In the genomic region with DNA sequence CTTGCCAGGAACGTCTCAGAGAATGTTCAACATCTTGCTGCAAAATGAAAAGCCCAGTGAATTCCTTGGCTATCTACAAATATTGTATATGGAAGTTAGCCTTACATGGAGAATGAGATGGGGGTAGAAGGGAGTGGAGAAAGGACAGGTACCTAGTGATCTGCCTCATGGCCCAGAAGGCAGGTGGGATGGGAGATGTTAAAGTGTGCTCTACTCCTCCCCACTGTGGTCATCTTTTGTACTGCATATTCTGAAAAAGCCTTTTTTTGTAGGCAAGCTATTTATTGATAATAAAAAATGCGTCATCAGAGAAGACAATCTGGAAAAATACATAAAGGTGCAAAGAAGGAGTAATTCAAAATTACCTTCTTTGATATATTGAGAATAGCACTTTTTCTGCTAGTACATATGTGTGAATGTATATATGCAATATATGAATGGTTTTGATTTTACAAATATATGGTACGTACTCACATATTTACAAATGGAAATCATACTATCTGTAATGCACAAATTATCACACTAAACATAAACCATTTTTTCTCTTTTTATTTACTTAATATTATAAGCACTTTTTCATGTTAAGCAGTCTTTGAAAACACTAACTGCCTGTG, we compare ENCODE assay signal across 9 cellular contexts. TPM values are rescaled to one million over a fixed set of nuclear protein-coding genes. Genes with fewer than 3 reads are reported as not detected.
DNase-seq lines count a peak whose midpoint lies in the region; ATAC-seq, FAIRE-seq and TF ChIP-seq lines count a peak whose summit lies in the region.
"Had no signal": no experiment of that assay in that cellular context is flagged by ENCODE, and none has a peak within 500 bp of the region (broad histone marks: within the 10 kb centered on the region; RNA-seq: fewer than 3 reads in every experiment).

No MANE protein-coding gene starts in this region.

- intact Hi-C loops in HCT116 (cut with micrococcal nuclease) (loop anchor here (1.0 to 5.0 kb wide), 3 partner anchors 33 to 294 kb away; a partner anchor contains a TSS), lower leg skin (cut with DNase I; ENCODE audit: low total_unique reads) (loop anchor here (5.0 to 10.0 kb wide), 2 partner anchors 96 to 209 kb away; a partner anchor contains a TSS)

- H3K79me1 ChIP-seq in neuronal stem cell (ENCODE audit: low read depth, low read length) = no peaks in the 10 kb centered on the region

- H3K4ac ChIP-seq in neuronal stem cell (ENCODE audit: low read length) = no peak overlapping the region

- H2BK12ac ChIP-seq in neuronal stem cell (ENCODE audit: low read length) = no peak overlapping the region

- no CpG with 5 or more reads among the region's 3 CpGs for WGBS in neuronal stem cell (ENCODE audit: extremely low coverage in 2 of 2, insufficient read length in 2 of 2, insufficient replicate concordance in 1 of 2), 2 donors
- 66 to 68% methylated on average over 3 of the region's 3 CpGs for WGBS in lower leg skin, 2 donors

- H2BK15ac ChIP-seq in neuronal stem cell (ENCODE audit: low read length) = no peak overlapping the region

- no peaks in the 10 kb centered on the region for H3K36me3 Mint-ChIP-seq in T-helper 17 cell (ENCODE audit: low read depth)

- H3K14ac ChIP-seq in neuronal stem cell (ENCODE audit: low read length) = no peak overlapping the region

- no peak overlapping the region for H2AK5ac ChIP-seq in neuronal stem cell (ENCODE audit: low read depth, low read length)

- no peak overlapping the region for H4K91ac ChIP-seq in neuronal stem cell (ENCODE audit: low read depth, low read length, poor library complexity)

- H3K4me1 ChIP-seq in HCT116 (ENCODE audit: control insufficient read depth in 1 of 2, insufficient read depth in 2 of 2, low read length in 2 of 2) (no peaks in the 10 kb centered on the region), neuronal stem cell (ENCODE audit: control insufficient read depth in 2 of 2, insufficient read depth in 1 of 2, low read depth in 1 of 2, low read length in 2 of 2) (peaks cover 0 to 2% of the 10 kb centered on the region in 2 donors)

- no peak overlapping the region for H4K8ac ChIP-seq in neuronal stem cell (ENCODE audit: low read depth, low read length)

- TF ChIP-seq CTCF in HCT116 (IDR thresholded peaks at IDR 0.05 in 2 of 3, conservative IDR thresholded peaks at IDR 0.05 in 1 of 3; ENCODE audit: borderline replicate concordance in 1 of 3, insufficient read depth in 1 of 3, low read depth in 2 of 3, low read length in 2 of 3) (peak; percentile 45 to 64 (median 57); a peak in 4 of 6 replicates), lower leg skin (IDR thresholded peaks at IDR 0.05) (peak in 1 of 3 donors; percentile 13)

- no peak overlapping the region for H3K4me2 ChIP-seq in HCT116 (ENCODE audit: low read length)
- H3K4me2 ChIP-seq in neuronal stem cell (ENCODE audit: insufficient read depth, low read length, poor library complexity, severe bottlenecking) = no peak overlapping the region

- no peak overlapping the region for H3K27ac ChIP-seq in HCT116 (ENCODE audit: low read depth, low read length)
- no peak overlapping the region for H3K27ac ChIP-seq in neuronal stem cell (replicated peaks; ENCODE audit: low read length)

- H3K18ac ChIP-seq in neuronal stem cell (ENCODE audit: low read length) = no peak overlapping the region

- peaks cover 11% of the 10 kb centered on the region; the same call in 1 of the 2 replicates for H3K27me3 ChIP-seq in HCT116 (ENCODE audit: insufficient read depth, low read length)
- H3K27me3 ChIP-seq in neuronal stem cell (ENCODE audit: control insufficient read depth in 3 of 3, insufficient read depth in 3 of 3, low read depth in 1 of 3, low read length in 3 of 3) = no peaks in the 10 kb centered on the region

- no peaks in the 10 kb centered on the region for H3K9me2 ChIP-seq in HCT116 (ENCODE audit: insufficient read depth)

- no peak overlapping the region for H2BK5ac ChIP-seq in neuronal stem cell (ENCODE audit: low read length)

- no peaks in the 10 kb centered on the region for H3K36me3 ChIP-seq in HCT116 (ENCODE audit: control insufficient read depth in 1 of 2, insufficient read depth in 2 of 2, low read length in 2 of 2)
- no peaks in the 10 kb centered on the region for H3K36me3 ChIP-seq in neuronal stem cell (replicated peaks in 1 of 2; ENCODE audit: control insufficient read depth in 2 of 2, insufficient read depth in 2 of 2, low read length in 2 of 2)

- peaks cover 6% of the 10 kb centered on the region for H3K4me1 Mint-ChIP-seq in T-helper 17 cell

- RAD21 ChIA-PET in HCT116 (lab: Charles Lee; ENCODE audit: low non-redundant PET in 1 of 2, low total read pairs in 2 of 2, uncharacterized antibody in 2 of 2, unreplicated experiment in 2 of 2) = interaction anchor here (0.5 to 1.0 kb wide), 3 partner anchors 94 to 428 kb away, joined by 3 to 5 read pairs (median 5); no protein-coding TSS in a partner anchor

- FAIRE-seq in G401.6 (lab: Jason Lieb, UNC) = peak; percentile 58

- H3K23ac ChIP-seq in neuronal stem cell (ENCODE audit: low read depth, low read length, poor library complexity) = no peak overlapping the region

- TF ChIP-seq POLR2A in HCT116 (IDR thresholded peaks at IDR 0.05; ENCODE audit: borderline replicate concordance, extremely low read depth, insufficient read depth, insufficient read length) (no peak), lower leg skin (IDR thresholded peaks at IDR 0.05) (no peak)

- peaks cover 46% of the 10 kb centered on the region for H3K27me3 Mint-ChIP-seq in T-helper 17 cell

- no peak overlapping the region for H2BK120ac ChIP-seq in neuronal stem cell (ENCODE audit: low read depth, low read length)

- CTCF ChIA-PET in HCT116 (lab: Charles Lee) = interaction anchor here (0.7 to 2.3 kb wide), 13 partner anchors 9 to 465 kb away, joined by 3 to 48 read pairs (median 4); a partner anchor contains a TSS

- H3K4me3 ChIP-seq in HCT116 (replicated peaks in 1 of 2; ENCODE audit: low read depth in 1 of 2, low read length in 2 of 2) (no peak overlapping the region), neuronal stem cell (ENCODE audit: low read length in 2 of 2) (no peak overlapping the region), lower leg skin (ENCODE audit: low read depth, poor library complexity, severe bottlenecking) (no peak overlapping the region)

- H3K9me3 ChIP-seq in HCT116 (ENCODE audit: control insufficient read depth in 1 of 2, insufficient read depth in 1 of 2, low read depth in 1 of 2, low read length in 2 of 2) (no peaks in the 10 kb centered on the region), neuronal stem cell (replicated peaks in 1 of 2; ENCODE audit: control insufficient read depth in 2 of 2, insufficient read depth in 1 of 2, low read depth in 1 of 2, low read length in 2 of 2) (no peaks in the 10 kb centered on the region), T-helper 17 cell (ENCODE audit: control insufficient read depth, low read length, poor library complexity, severe bottlenecking) (no peaks in the 10 kb centered on the region)

- H4K20me1 ChIP-seq in HCT116 (ENCODE audit: insufficient read depth) = no peaks in the 10 kb centered on the region

- no peak overlapping the region for H3K27ac Mint-ChIP-seq in T-helper 17 cell

- POLR2A ChIA-PET in HCT116 (lab: Charles Lee) = no interaction called here

- H3K79me2 ChIP-seq in HCT116 (ENCODE audit: insufficient read depth, low read length) = no peaks in the 10 kb centered on the region

- DNase-seq in HCT116 (ENCODE audit: low read depth, low spot score) (peak; percentile 23), NCI-H2227 treated with DMSO at 0.1 percent for 48 hours (lab: John Stamatoyannopoulos, UW) (peak; percentile 24), dermis microvascular lymphatic vessel endothelial cell (ENCODE audit: low read depth in 2 of 2) (peak; percentile 16 to 45), neuronal stem cell (ENCODE audit: low spot score) (peak; percentile 29), T-helper 17 cell (no peak), lower leg skin (ENCODE audit: low spot score in 2 of 2) (no peak)
- DNase-seq in activated effector memory CD4-positive, alpha-beta T cell treated with anti-CD3 and anti-CD28 coated beads, Interleukin-2, amount 50 U/mL, for 16 hours = no peak
- DNase-seq: right cardiac atrium had no signal

- H3K9ac ChIP-seq in HCT116 (ENCODE audit: low read length) (no peak overlapping the region), neuronal stem cell (ENCODE audit: low read depth, low read length, poor library complexity) (no peak overlapping the region)

- H3K4me3 Mint-ChIP-seq in T-helper 17 cell = no peak overlapping the region

- peak; percentile 48 for TF ChIP-seq RAD21 in HCT116 (IDR thresholded peaks at IDR 0.05; ENCODE audit: low read depth)

- ATAC-seq in HCT116 (peak; percentile 73), T-helper 17 cell (no peak)

- H2AFZ ChIP-seq in HCT116 (ENCODE audit: low read depth, low read length, poor library complexity, severe bottlenecking) (no peak overlapping the region), neuronal stem cell (ENCODE audit: low read length) (no peak overlapping the region)

- no TSS peak for BruUV-seq in HCT116 (replicated peaks; lab: Mats Ljungman, UMichigan)

TF ChIP-seq in HCT116, 20 proteins besides CTCF, POLR2A, EP300 and RAD21:
- no peak for TF ChIP-seq EZH2phosphoT487 (IDR thresholded peaks at IDR 0.05; ENCODE audit: borderline replicate concordance)
- TF ChIP-seq, protein P1, sequence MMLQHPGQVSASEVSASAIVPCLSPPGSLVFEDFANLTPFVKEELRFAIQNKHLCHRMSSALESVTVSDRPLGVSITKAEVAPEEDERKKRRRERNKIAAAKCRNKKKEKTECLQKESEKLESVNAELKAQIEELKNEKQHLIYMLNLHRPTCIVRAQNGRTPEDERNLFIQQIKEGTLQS (IDR thresholded peaks at IDR 0.05) = no peak

RNA-seq across cellular contexts. Expression of a gene that starts 19.1 kb away (rescaled TPM):
- not detected for total RNA-seq in HCT116 (2021; ENCODE audit: unreplicated experiment)
- 0.13 TPM in 1 of 2 replicates, not detected in the other for polyA plus RNA-seq in HCT116 (2012)
- total RNA-seq in dermis microvascular lymphatic vessel endothelial cell = under 0.01 and 0.13 TPM in 2 replicates
- not detected for polyA plus RNA-seq in neuronal stem cell (2013, experiment 1 of 2)
- not detected for polyA plus RNA-seq in neuronal stem cell (2013, experiment 2 of 2)
- total RNA-seq in T-helper 17 cell = not detected
- 1 to 10 TPM; 1.1 to 3.5 (median 1.9) TPM for total RNA-seq in lower leg skin

Comparison
In these comparisons a context has a peak if more than half of its experiments do, and no peak if none do; other contexts are left out.
1. DNase-seq: peak in HCT116 (single experiment), NCI-H2227 treated with DMSO at 0.1 percent for 48 hours (single experiment), dermis microvascular lymphatic vessel endothelial cell (2 of 2) and neuronal stem cell (single experiment); none in T-helper 17 cell (0 of 3), lower leg skin (0 of 2) and activated effector memory CD4-positive, alpha-beta T cell treated with anti-CD3 and anti-CD28 coated beads, Interleukin-2, amount 50 U/mL, for 16 hours (single experiment).